In genomic region chr4:112523008-112523440, GRCh38 we compare ENCODE assay signal across 8 cellular contexts. TPM values are rescaled to one million over a fixed set of nuclear protein-coding genes. Genes with fewer than 3 reads are reported as not detected.
DNase-seq lines count a peak whose midpoint lies in the region; ATAC-seq, FAIRE-seq and TF ChIP-seq lines count a peak whose summit lies in the region.

No MANE protein-coding gene starts in this region.

- peaks cover 65% of the 10 kb centered on the region for H3K27me3 Mint-ChIP-seq in central memory CD8-positive, alpha-beta T cell

- FAIRE-seq in D721Med (lab: Jason Lieb, UNC): no peak

- H3K4me3 ChIP-seq in RWPE2 (ENCODE audit: severe bottlenecking) (peak overlapping the region; percentile 20), mononuclear cell (ENCODE audit: low read length) (peak overlapping the region; percentile 28)

- peaks cover 25% of the 10 kb centered on the region for H3K4me1 Mint-ChIP-seq in central memory CD8-positive, alpha-beta T cell

- H3K27me3 ChIP-seq in RWPE2 (ENCODE audit: insufficient read depth, poor library complexity, severe bottlenecking): peaks cover 74% of the 10 kb centered on the region
- H3K27me3 ChIP-seq in mononuclear cell (ENCODE audit: insufficient read depth, low read length): peaks cover 83% of the 10 kb centered on the region

- DNase-seq in RWPE2 (ENCODE audit: low spot score): no peak
- DNase-seq in central memory CD8-positive, alpha-beta T cell (ENCODE audit: low spot score in 2 of 2): no peak
- DNase-seq in NCI-H1436 treated with DMSO at 0.1 percent for 48 hours (lab: John Stamatoyannopoulos, UW): no peak
- DNase-seq in D721Med (ENCODE audit: insufficient read length, low spot score): no peak
- no peak for DNase-seq in anterior cingulate cortex (lab: John Stamatoyannopoulos, UW)

- H3K27ac ChIP-seq in RWPE2 (ENCODE audit: poor library complexity, severe bottlenecking): no peak overlapping the region

- H3K9me3 Mint-ChIP-seq in central memory CD8-positive, alpha-beta T cell: no peaks in the 10 kb centered on the region

- H3K9me3 ChIP-seq in RWPE2 (ENCODE audit: severe bottlenecking): no peaks in the 10 kb centered on the region
- H3K9me3 ChIP-seq in mononuclear cell (ENCODE audit: low read depth, low read length): no peaks in the 10 kb centered on the region

- peak overlapping the region; percentile 79 for H3K4me3 Mint-ChIP-seq in central memory CD8-positive, alpha-beta T cell

- H3K4me1 ChIP-seq in RWPE2 (ENCODE audit: insufficient read depth, poor library complexity, severe bottlenecking) (peaks cover 5% of the 10 kb centered on the region), mononuclear cell (ENCODE audit: insufficient read depth, low read length) (peaks cover 36% of the 10 kb centered on the region)

- ATAC-seq in GM18861 (IDR thresholded peaks at IDR 0.05; ENCODE audit: unreplicated experiment) (peak; percentile 47), HG02870 (IDR thresholded peaks at IDR 0.05; ENCODE audit: unreplicated experiment) (peak; percentile 35), RWPE2 (ENCODE audit: low read depth) (peak; percentile 29; the same call in 1 of the 3 replicates)
- ATAC-seq in central memory CD8-positive, alpha-beta T cell (replicated peaks; ENCODE audit: extremely low read depth, poor library complexity, severe bottlenecking): peak; percentile 33

- TF ChIP-seq CTCF in RWPE2 (IDR thresholded peaks at IDR 0.05; ENCODE audit: poor library complexity, severe bottlenecking): no peak
- no peak for TF ChIP-seq CTCF in D721Med (IDR thresholded peaks at IDR 0.05; ENCODE audit: insufficient read depth, missing control alignments)

- H3K27ac Mint-ChIP-seq in central memory CD8-positive, alpha-beta T cell (ENCODE audit: low read depth): peak overlapping the region; percentile 8

- peaks cover 8% of the 10 kb centered on the region for H3K36me3 Mint-ChIP-seq in central memory CD8-positive, alpha-beta T cell (ENCODE audit: insufficient read depth)

- no peaks in the 10 kb centered on the region for H3K36me3 ChIP-seq in RWPE2 (ENCODE audit: low read depth)

RNA-seq across cellular contexts. Expression of gene NEUROG2, which starts 7.0 kb away (rescaled TPM):
- total RNA-seq in mononuclear cell: not detected
